In the genomic region with DNA sequence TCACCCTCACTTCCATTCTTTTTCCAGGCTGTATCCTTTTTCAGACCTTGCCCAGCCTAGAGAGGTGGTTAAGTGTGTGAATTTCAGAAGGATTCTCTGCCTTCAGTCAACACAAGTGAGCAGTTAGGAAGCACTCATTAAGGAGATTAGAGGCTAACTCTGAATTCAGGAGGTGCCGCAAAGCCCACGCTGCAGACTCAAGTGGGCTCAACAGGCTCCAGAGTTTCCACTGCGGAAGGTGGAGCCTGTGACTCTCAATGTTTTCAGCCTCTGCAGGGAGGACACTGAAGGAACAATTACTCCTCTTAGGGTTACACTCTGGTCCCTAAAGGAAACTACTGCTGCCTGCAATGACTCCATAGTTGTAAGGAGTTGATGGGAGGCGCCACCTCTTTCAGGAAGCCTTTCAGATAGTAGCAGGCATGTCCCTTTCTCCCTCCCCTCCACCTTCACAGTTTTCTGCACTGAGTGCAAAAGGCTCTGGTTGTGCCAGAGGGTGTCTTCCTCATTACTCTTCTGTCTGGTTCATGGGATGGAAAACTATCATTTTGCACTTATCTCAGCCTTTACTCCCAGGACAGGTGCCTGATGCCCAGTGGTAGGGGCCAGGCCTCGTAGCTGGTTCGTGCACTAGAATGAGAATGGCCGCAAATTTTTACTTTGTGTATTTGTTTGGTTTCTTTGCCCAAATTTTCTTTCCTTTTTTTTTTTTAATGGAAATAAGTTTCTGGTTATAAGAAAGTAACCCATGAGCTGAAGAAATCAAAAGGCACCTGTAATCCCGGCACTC, we compare ENCODE assay signal across 11 cellular contexts. TPM values are rescaled to one million over a fixed set of nuclear protein-coding genes. Genes with fewer than 3 reads are reported as not detected.
A peak's percentile ranks its signal among the peaks of the same experiment; 100 is the strongest.
DNase-seq lines count a peak whose midpoint lies in the region; ATAC-seq and TF ChIP-seq lines count a peak whose summit lies in the region.
"Had no signal": no experiment of that assay in that cellular context is flagged by ENCODE, and none has a peak within 500 bp of the region (broad histone marks: within the 10 kb centered on the region; RNA-seq: fewer than 3 reads in every experiment).

No MANE protein-coding gene starts in this region.

- H3K4me3 ChIP-seq in CD4-positive, CD25-positive, alpha-beta regulatory T cell (ENCODE audit: low read depth, low read length), result no peak overlapping the region
- H3K4me3 ChIP-seq in Peyer's patch, result no peak overlapping the region
- no peak overlapping the region for H3K4me3 ChIP-seq in gastroesophageal sphincter
- no peak overlapping the region for H3K4me3 ChIP-seq in rectal smooth muscle tissue (ENCODE audit: low read length)

- no peak overlapping the region for H3K9ac ChIP-seq in rectal smooth muscle tissue (ENCODE audit: low read length)

- H3K4me3 Mint-ChIP-seq in CD4-positive, CD25-positive, alpha-beta regulatory T cell, result no peak overlapping the region
- H3K4me3 Mint-ChIP-seq: activated naive CD4-positive, alpha-beta T cell treated with anti-CD3 and anti-CD28 coated beads, Interleukin-2, amount 10 ng/mL, durations not matched to agents 7 days and 5 days had no signal

- TF ChIP-seq POLR2A in Peyer's patch (IDR thresholded peaks at IDR 0.05) (no peak), gastroesophageal sphincter (IDR thresholded peaks at IDR 0.05) (no peak)

- no peaks in the 10 kb centered on the region for H3K36me3 ChIP-seq in CD4-positive, CD25-positive, alpha-beta regulatory T cell (ENCODE audit: control insufficient read depth, insufficient read depth, low read length)
- H3K36me3 ChIP-seq in Peyer's patch (no peaks in the 10 kb centered on the region), gastroesophageal sphincter (peaks cover 0 to 17% of the 10 kb centered on the region in 2 donors), rectal smooth muscle tissue (ENCODE audit: control insufficient read depth, insufficient read depth, low read length) (no peaks in the 10 kb centered on the region)

- no peaks in the 10 kb centered on the region for H3K9me3 ChIP-seq in CD4-positive, CD25-positive, alpha-beta regulatory T cell (ENCODE audit: control insufficient read depth in 2 of 2, low read length in 2 of 2)
- no peaks in the 10 kb centered on the region for H3K9me3 ChIP-seq in Peyer's patch
- H3K9me3 ChIP-seq in gastroesophageal sphincter, result no peaks in the 10 kb centered on the region

- no peak overlapping the region for H3K27ac ChIP-seq in CD4-positive, CD25-positive, alpha-beta regulatory T cell (ENCODE audit: insufficient read depth, low read length, poor library complexity, severe bottlenecking)
- H3K27ac ChIP-seq in Peyer's patch (peak overlapping the region; percentile 61 to 91 (median 71)), gastroesophageal sphincter (peak overlapping the region; percentile 86 to 93 (median 93)), rectal smooth muscle tissue (ENCODE audit: low read depth, low read length) (peak overlapping the region; percentile 95)
- H3K27ac ChIP-seq: C4-2B had no signal

- WGBS in gastroesophageal sphincter (ENCODE audit: low coverage in 1 of 2), 2 donors, result 83 to 94% methylated on average over 6 to 7 of the region's 8 CpGs

- peaks cover 0 to 38% (median 9%) of the 10 kb centered on the region in 4 donors for H3K4me1 Mint-ChIP-seq in CD4-positive, CD25-positive, alpha-beta regulatory T cell

- no peak for DNase-seq in CD4-positive, CD25-positive, alpha-beta regulatory T cell
- DNase-seq in Peyer's patch, result peak in 1 of 3 donors; percentile 1
- no peak for DNase-seq in foreskin melanocyte
- DNase-seq in NOMO-1 (lab: John Stamatoyannopoulos, UW; ENCODE audit: unreplicated experiment in 2 of 2), result no peak
- DNase-seq in D341Med (ENCODE audit: low spot score), result no peak
- DNase-seq: activated naive CD4-positive, alpha-beta T cell treated with anti-CD3 and anti-CD28 coated beads, Interleukin-2, amount 10 ng/mL, durations not matched to agents 7 days and 5 days; T-helper 1 cell had no signal

- H3K27me3 Mint-ChIP-seq in CD4-positive, CD25-positive, alpha-beta regulatory T cell, result peaks cover 6% of the 10 kb centered on the region

- H3K36me3 Mint-ChIP-seq in CD4-positive, CD25-positive, alpha-beta regulatory T cell, result peaks cover 8% of the 10 kb centered on the region

- ATAC-seq in CD4-positive, CD25-positive, alpha-beta regulatory T cell (ENCODE audit: low read depth in 2 of 2), result no peak
- ATAC-seq in gastroesophageal sphincter (no peak), HG02938 (IDR thresholded peaks at IDR 0.05; ENCODE audit: unreplicated experiment) (no peak)

- H3K27ac Mint-ChIP-seq in CD4-positive, CD25-positive, alpha-beta regulatory T cell, result peak overlapping the region in 2 of 3 donors; percentile 49 to 76
- H3K27ac Mint-ChIP-seq: activated naive CD4-positive, alpha-beta T cell treated with anti-CD3 and anti-CD28 coated beads, Interleukin-2, amount 10 ng/mL, durations not matched to agents 7 days and 5 days had no signal

- no peak for TF ChIP-seq CTCF in Peyer's patch (IDR thresholded peaks at IDR 0.05)
- TF ChIP-seq CTCF in gastroesophageal sphincter (IDR thresholded peaks at IDR 0.05), result no peak

- no peaks in the 10 kb centered on the region for H3K9me3 Mint-ChIP-seq in CD4-positive, CD25-positive, alpha-beta regulatory T cell
- H3K9me3 Mint-ChIP-seq: activated naive CD4-positive, alpha-beta T cell treated with anti-CD3 and anti-CD28 coated beads, Interleukin-2, amount 10 ng/mL, durations not matched to agents 7 days and 5 days had no signal

- TF ChIP-seq EP300 in gastroesophageal sphincter (IDR thresholded peaks at IDR 0.05), result no peak

- no peaks in the 10 kb centered on the region for H3K4me1 ChIP-seq in CD4-positive, CD25-positive, alpha-beta regulatory T cell (ENCODE audit: control insufficient read depth, insufficient read depth, low read length, poor library complexity, severe bottlenecking)
- H3K4me1 ChIP-seq in Peyer's patch (peaks cover 0 to 14% (median 2%) of the 10 kb centered on the region in 4 donors), gastroesophageal sphincter (peaks cover 2 to 76% (median 19%) of the 10 kb centered on the region in 3 donors), rectal smooth muscle tissue (ENCODE audit: control insufficient read depth, insufficient read depth, low read length) (peaks cover 22% of the 10 kb centered on the region)

- no peaks in the 10 kb centered on the region for H3K27me3 ChIP-seq in CD4-positive, CD25-positive, alpha-beta regulatory T cell (ENCODE audit: control insufficient read depth, insufficient read depth, low read length)
- H3K27me3 ChIP-seq in Peyer's patch, result no peaks in the 10 kb centered on the region
- no peaks in the 10 kb centered on the region for H3K27me3 ChIP-seq in gastroesophageal sphincter
- H3K27me3 ChIP-seq in rectal smooth muscle tissue (ENCODE audit: control insufficient read depth, insufficient read depth, low read length), result no peaks in the 10 kb centered on the region

RNA-seq across cellular contexts. Expression of a gene that starts 55.2 kb away (rescaled TPM):
- total RNA-seq in CD4-positive, CD25-positive, alpha-beta regulatory T cell, result 19.2 TPM
- polyA plus RNA-seq in CD4-positive, CD25-positive, alpha-beta regulatory T cell, result 1 to 10 TPM; 1.2 to 2.7 (median 2.0) TPM
- 10 to 100 TPM; 16.1 to 30.1 (median 22.0) TPM for total RNA-seq in Peyer's patch
- total RNA-seq in gastroesophageal sphincter, result 10 to 100 TPM; 33.5 to 82.8 (median 39.4) TPM
